In the genomic region with DNA sequence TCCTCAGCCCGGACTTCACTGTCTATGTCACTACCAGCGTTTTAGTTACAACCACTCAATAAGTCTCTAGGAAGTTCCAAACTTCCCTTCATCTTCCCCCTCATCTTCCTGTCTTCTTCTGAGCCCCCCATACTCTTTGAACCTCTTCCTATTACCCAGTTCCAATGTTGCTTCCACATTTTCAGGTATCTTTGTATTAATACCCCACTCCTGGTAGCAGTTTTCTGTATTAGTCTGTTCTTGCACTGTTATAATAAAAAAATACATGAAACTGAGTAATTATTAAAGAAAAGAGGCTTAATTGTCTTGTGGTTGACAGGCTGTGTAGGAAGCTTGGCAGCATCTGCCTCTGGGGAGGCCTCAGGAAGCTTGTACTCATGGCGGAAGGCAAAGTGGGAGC, we compare ENCODE assay signal across 29 cellular contexts.
"Had no signal": no experiment of that assay in that cellular context is flagged by ENCODE, and none has a peak within 500 bp of the region (broad histone marks: within the 10 kb centered on the region; RNA-seq: fewer than 3 reads in every experiment).

No MANE protein-coding gene starts in this region.

- H3K4me1 Mint-ChIP-seq: natural killer cell; neural progenitor cell; stimulated activated effector memory CD8-positive, alpha-beta T cell treated with anti-CD3 and anti-CD28 coated beads, Interleukin-12 subunit alpha, Interleukin-12 subunit beta, amount 100 ng/mL, for 72 hours; stimulated activated naive B cell treated with anti-CD40 and anti-IgM and Interleukin-4, amounts not matched to agents 10 μg/mL and 1 μg/mL and 100 μg/mL, for 72 hours had no signal

- H3K79me2 ChIP-seq: parathyroid adenoma had no signal

- H3K9me3 ChIP-seq: ovary, psoas muscle, right lobe of liver, sigmoid colon, testis, upper lobe of right lung, uterus had no signal

- H2AFZ ChIP-seq: neural progenitor cell, parathyroid adenoma had no signal

- H3K27me3 ChIP-seq: neural progenitor cell, ovary, right lobe of liver, sigmoid colon, suprapubic skin, testis, tibial artery, transverse colon, upper lobe of right lung, uterus had no signal

- H3K9ac ChIP-seq: neural progenitor cell, parathyroid adenoma had no signal

- H3K4me2 ChIP-seq: neural progenitor cell had no signal

- H3K4me3 ChIP-seq: neural progenitor cell, ovary, psoas muscle, right lobe of liver, sigmoid colon, suprapubic skin, testis, tibial artery, transverse colon, upper lobe of right lung, uterus had no signal

- H3K4me3 Mint-ChIP-seq: natural killer cell; nephron; neural progenitor cell; stimulated activated effector memory CD8-positive, alpha-beta T cell treated with anti-CD3 and anti-CD28 coated beads, Interleukin-12 subunit alpha, Interleukin-12 subunit beta, amount 100 ng/mL, for 72 hours; stimulated activated naive B cell treated with anti-CD40 and anti-IgM and Interleukin-4, amounts not matched to agents 10 μg/mL and 1 μg/mL and 100 μg/mL, for 72 hours; stimulated activated naive CD8-positive, alpha-beta T cell treated with anti-CD3 and anti-CD28 coated beads, Interleukin-15, Interleukin-2, amounts not matched to agents 100 ng/mL and 50 ng/mL, for 24 hours; type B pancreatic cell had no signal

- H3K27ac Mint-ChIP-seq: natural killer cell; nephron; neural progenitor cell; progenitor cell of endocrine pancreas; stimulated activated effector memory CD8-positive, alpha-beta T cell treated with anti-CD3 and anti-CD28 coated beads, Interleukin-12 subunit alpha, Interleukin-12 subunit beta, amount 100 ng/mL, for 72 hours; stimulated activated naive B cell treated with anti-CD40 and anti-IgM and Interleukin-4, amounts not matched to agents 10 μg/mL and 1 μg/mL and 100 μg/mL, for 72 hours; stimulated activated naive CD8-positive, alpha-beta T cell treated with anti-CD3 and anti-CD28 coated beads, Interleukin-15, Interleukin-2, amounts not matched to agents 100 ng/mL and 50 ng/mL, for 24 hours; type B pancreatic cell had no signal

- H3K36me3 Mint-ChIP-seq: natural killer cell; neural progenitor cell; stimulated activated effector memory CD8-positive, alpha-beta T cell treated with anti-CD3 and anti-CD28 coated beads, Interleukin-12 subunit alpha, Interleukin-12 subunit beta, amount 100 ng/mL, for 72 hours; stimulated activated naive B cell treated with anti-CD40 and anti-IgM and Interleukin-4, amounts not matched to agents 10 μg/mL and 1 μg/mL and 100 μg/mL, for 72 hours; type B pancreatic cell had no signal

- H3K9me3 Mint-ChIP-seq: stimulated activated naive CD8-positive, alpha-beta T cell treated with anti-CD3 and anti-CD28 coated beads, Interleukin-15, Interleukin-2, amounts not matched to agents 100 ng/mL and 50 ng/mL, for 24 hours; type B pancreatic cell had no signal

- H3K36me3 ChIP-seq: neural progenitor cell, ovary, right lobe of liver, sigmoid colon, suprapubic skin, transverse colon, upper lobe of right lung, uterus had no signal

- H3K27ac ChIP-seq: neural progenitor cell, ovary, parathyroid adenoma, psoas muscle, right lobe of liver, sigmoid colon, suprapubic skin, testis, tibial artery, transverse colon, upper lobe of right lung, uterus had no signal

- ATAC-seq: natural killer cell; psoas muscle; right cardiac atrium; right lobe of liver; stimulated activated effector memory CD8-positive, alpha-beta T cell treated with anti-CD3 and anti-CD28 coated beads, Interleukin-12 subunit alpha, Interleukin-12 subunit beta, amount 100 ng/mL, for 72 hours; stimulated activated naive B cell treated with anti-CD40 and anti-IgM and Interleukin-4, amounts not matched to agents 10 μg/mL and 1 μg/mL and 100 μg/mL, for 72 hours; upper lobe of right lung had no signal

- H3K4me1 ChIP-seq: neural progenitor cell, parathyroid adenoma, right lobe of liver, upper lobe of right lung, uterus had no signal

- DNase-seq: natural killer cell; occipital lobe; ovary; posterior cingulate gyrus; psoas muscle; right cardiac atrium; right lobe of liver; sigmoid colon; small intestine; stimulated activated CD4-positive, alpha-beta T cell treated with anti-CD3 and anti-CD28 coated beads, Interleukin-15, amount 100 ng/mL, for 24 hours; stimulated activated CD4-positive, alpha-beta T cell treated with anti-CD3 and anti-CD28 coated beads, Interleukin-2, amount 100 ng/mL, for 24 hours; stimulated activated CD4-positive, alpha-beta T cell treated with anti-CD3 and anti-CD28 coated beads, Interleukin-2, amount 100 ng/mL, for 48 hours; stimulated activated CD4-positive, alpha-beta T cell treated with anti-CD3 and anti-CD28 coated beads, Interleukin-4, amount 100 ng/mL, for 24 hours; stimulated activated naive B cell treated with anti-CD40 and anti-IgM and Interleukin-4, amounts not matched to agents 10 μg/mL and 1 μg/mL and 100 μg/mL, for 72 hours; stimulated activated naive CD4-positive, alpha-beta T cell treated with Interleukin-2 at 50 U/mL for 16 hours; substantia nigra; testis; tibial artery; transverse colon; upper lobe of right lung; uterus had no signal

- H3K27me3 Mint-ChIP-seq: progenitor cell of endocrine pancreas; stimulated activated naive B cell treated with anti-CD40 and anti-IgM and Interleukin-4, amounts not matched to agents 10 μg/mL and 1 μg/mL and 100 μg/mL, for 72 hours; stimulated activated naive CD8-positive, alpha-beta T cell treated with anti-CD3 and anti-CD28 coated beads, Interleukin-15, Interleukin-2, amounts not matched to agents 100 ng/mL and 50 ng/mL, for 24 hours; type B pancreatic cell had no signal
